Comparison of ENCODE assay signal across 16 cellular contexts in the genomic region with DNA sequence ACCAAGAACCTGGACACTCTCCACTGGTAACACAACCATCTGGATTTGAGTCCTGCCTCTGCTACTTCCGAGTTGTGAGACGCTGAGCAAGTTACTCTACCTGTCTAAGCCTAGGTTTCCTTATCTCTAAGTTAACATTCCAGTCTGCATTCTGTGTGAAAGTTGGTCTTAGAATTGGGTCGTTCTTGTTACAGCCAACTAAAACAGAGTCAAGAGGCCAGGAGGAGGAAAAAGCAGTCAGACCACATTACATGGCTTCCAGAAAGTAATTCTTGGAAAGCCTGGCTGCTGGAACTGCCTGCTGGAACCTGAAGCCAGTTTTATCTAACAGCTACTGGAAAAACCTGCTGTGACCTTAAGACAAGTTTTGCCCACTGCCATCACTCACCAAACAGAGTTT.
"Had no signal": no experiment of that assay in that cellular context is flagged by ENCODE, and none has a peak within 500 bp of the region (broad histone marks: within the 10 kb centered on the region; RNA-seq: fewer than 3 reads in every experiment).

No MANE protein-coding gene starts in this region.

- H3K27ac ChIP-seq: esophagus squamous epithelium, heart left ventricle, neural progenitor cell, pancreas, suprapubic skin, thyroid gland, upper lobe of left lung, vagina had no signal

- H3K4me2 ChIP-seq: neural progenitor cell had no signal

- H3K4me1 ChIP-seq: esophagus squamous epithelium, heart left ventricle, neural progenitor cell, pancreas, upper lobe of left lung had no signal

- H3K27me3 ChIP-seq: neural progenitor cell, pancreas, suprapubic skin, thyroid gland, upper lobe of left lung, vagina had no signal

- DNase-seq: esophagus squamous epithelium; foreskin melanocyte; heart left ventricle; hippocampal formation; midbrain; nucleus accumbens; pancreas; right cardiac atrium; small intestine; stimulated activated CD4-positive, alpha-beta T cell treated with anti-CD3 and anti-CD28 coated beads, Interleukin-12 subunit alpha, Interleukin-12 subunit beta, amount 100 ng/mL, for 4 hours; stimulated activated naive CD8-positive, alpha-beta T cell treated with anti-CD3 and anti-CD28 coated beads, Interleukin-15, Interleukin-2, amounts not matched to agents 100 U/mL and 50 U/mL, for 24 hours; upper lobe of left lung had no signal

- H3K4me3 ChIP-seq: esophagus squamous epithelium, heart left ventricle, neural progenitor cell, pancreas, suprapubic skin, thyroid gland, upper lobe of left lung, vagina had no signal

- H3K9ac ChIP-seq: neural progenitor cell had no signal

- H3K36me3 ChIP-seq: esophagus squamous epithelium, heart left ventricle, neural progenitor cell, pancreas, suprapubic skin, thyroid gland, upper lobe of left lung, vagina had no signal

- H3K9me3 ChIP-seq: pancreas, suprapubic skin, thyroid gland, upper lobe of left lung, vagina had no signal

- H2AFZ ChIP-seq: neural progenitor cell had no signal
